In genomic region chr14:77313374-77313773, GRCh38 we compare ENCODE assay signal across 13 cellular contexts. TPM values are rescaled to one million over a fixed set of nuclear protein-coding genes. Genes with fewer than 3 reads are reported as not detected.
A peak's percentile ranks its signal among the peaks of the same experiment; 100 is the strongest.
DNase-seq lines count a peak whose midpoint lies in the region; ATAC-seq, FAIRE-seq and TF ChIP-seq lines count a peak whose summit lies in the region.
"Had no signal": no experiment of that assay in that cellular context is flagged by ENCODE, and none has a peak within 500 bp of the region (broad histone marks: within the 10 kb centered on the region; RNA-seq: fewer than 3 reads in every experiment).

No MANE protein-coding gene starts in this region.

- H2BK5ac ChIP-seq in H1 (ENCODE audit: low read depth, low read length) = 0 out of 2 replicates have a peak overlapping the region, but pooled peaks have one; percentile 15

- FAIRE-seq in H1 (lab: Jason Lieb, UNC) = no peak

- no peak for TF ChIP-seq POLR2A in H1 (IDR thresholded peaks at IDR 0.05; ENCODE audit: control extremely low read depth in 1 of 2, low read depth in 2 of 2, low read length in 2 of 2)
- no peak for TF ChIP-seq POLR2A in uterus (IDR thresholded peaks at IDR 0.05)

- CTCF ChIA-PET in RWPE1 (lab: Yijun Ruan, JAX) = interaction anchor here (1.7 kb wide), 1 partner anchor 12 kb away, joined by 6 read pairs; no protein-coding TSS in a partner anchor
- CTCF ChIA-PET in H1 (lab: Charles Lee; ENCODE audit: partially characterized antibody) = interaction anchor here (0.8 to 8.6 kb wide), 7 partner anchors 16 to 160 kb away, joined by 3 to 353 read pairs (median 4); no protein-coding TSS in a partner anchor

- peak overlapping the region; percentile 68; the same call in 1 of the 2 replicates for H2BK12ac ChIP-seq in H1 (ENCODE audit: low read depth, low read length)

- H3K79me2 ChIP-seq in H1 (ENCODE audit: control insufficient read depth in 1 of 2, insufficient read depth in 2 of 2, low read length in 2 of 2) (peaks cover 6 to 42% of the 10 kb centered on the region in 2 experiments), parathyroid adenoma (peaks cover 22% of the 10 kb centered on the region)

- no peaks in the 10 kb centered on the region for H3K23me2 ChIP-seq in H1 (ENCODE audit: low read depth, low read length)

- H2BK15ac ChIP-seq in H1 (ENCODE audit: low read length) = no peak overlapping the region

- ATAC-seq in left lung = no peak
- no peak for ATAC-seq in GM19395 (IDR thresholded peaks at IDR 0.05; ENCODE audit: unreplicated experiment)
- ATAC-seq: stimulated activated naive CD8-positive, alpha-beta T cell treated with anti-CD3 and anti-CD28 coated beads, Interleukin-15, amount 100 ng/mL, for 72 hours had no signal

- no peak for TF ChIP-seq RAD21 in H1 (IDR thresholded peaks at IDR 0.05 in 1 of 2, conservative IDR thresholded peaks at IDR 0.05 in 1 of 2; ENCODE audit: low read depth in 2 of 2, low read length in 2 of 2)

- H3K4me3 ChIP-seq in H1 (ENCODE audit: extremely low read depth in 1 of 4, insufficient read depth in 2 of 4, low read depth in 3 of 4, low read length in 4 of 4) (no peak overlapping the region), parathyroid adenoma (ENCODE audit: low read depth, low read length) (no peak overlapping the region), uterus (no peak overlapping the region), left lung (no peak overlapping the region)
- H3K4me3 ChIP-seq: lung had no signal

- H4K20me1 ChIP-seq in H1 (replicated peaks in 1 of 2; ENCODE audit: control insufficient read depth in 1 of 2, insufficient read depth in 2 of 2, low read length in 2 of 2) = peaks cover 0 to 2% of the 10 kb centered on the region in 2 experiments

- H2AFZ ChIP-seq in H1 (ENCODE audit: low read length) (no peak overlapping the region), parathyroid adenoma (no peak overlapping the region)

- H3K36me3 ChIP-seq in H1 (ENCODE audit: control insufficient read depth in 2 of 4, insufficient read depth in 4 of 4, low read length in 3 of 4) (no peaks in the 10 kb centered on the region), parathyroid adenoma (ENCODE audit: control insufficient read depth, insufficient read depth, low read length) (no peaks in the 10 kb centered on the region), uterus (no peaks in the 10 kb centered on the region), left lung (no peaks in the 10 kb centered on the region)

- no peak overlapping the region for H3K56ac ChIP-seq in H1 (replicated peaks; ENCODE audit: insufficient read length, low read depth, low read length)

- H3K27ac ChIP-seq in RWPE1 = peak overlapping the region; percentile 88
- no peak overlapping the region for H3K27ac ChIP-seq in H1 (ENCODE audit: low read depth, low read length)
- H3K27ac ChIP-seq in parathyroid adenoma = peak overlapping the region; percentile 46
- peak overlapping the region; percentile 68 to 97 for H3K27ac ChIP-seq in uterus
- no peak overlapping the region for H3K27ac ChIP-seq in left lung

- no peak overlapping the region for H4K91ac ChIP-seq in H1 (replicated peaks; ENCODE audit: insufficient read length, low read length)

- H3K9me3 Mint-ChIP-seq in osteocyte (ENCODE audit: unreplicated experiment) = no peaks in the 10 kb centered on the region
- H3K9me3 Mint-ChIP-seq: activated CD4-positive, alpha-beta T cell treated with anti-CD3 and anti-CD28 coated beads, Interleukin-2, amount 10 ng/mL, durations not matched to agents 24 days and 14 days; stimulated activated naive CD8-positive, alpha-beta T cell treated with anti-CD3 and anti-CD28 coated beads, Interleukin-15, amount 100 ng/mL, for 72 hours had no signal

- H2BK120ac ChIP-seq in H1 (replicated peaks; ENCODE audit: low read depth, low read length) = no peak overlapping the region

- H3K14ac ChIP-seq in H1 (ENCODE audit: insufficient read length) = no peak overlapping the region

- H3K23ac ChIP-seq in H1 (ENCODE audit: insufficient read length) = no peak overlapping the region

- TF ChIP-seq EP300 in H1 (IDR thresholded peaks at IDR 0.05; ENCODE audit: borderline replicate concordance in 1 of 2, low read depth in 2 of 2, low read length in 2 of 2) = no peak

- peaks cover 11 to 25% (median 14%) of the 10 kb centered on the region in 4 experiments; a peak in 6 of 7 replicates for H3K4me1 ChIP-seq in H1 (replicated peaks in 1 of 4; ENCODE audit: control insufficient read depth in 3 of 4, insufficient read depth in 4 of 4, low read length in 3 of 4)
- peaks cover 34% of the 10 kb centered on the region for H3K4me1 ChIP-seq in parathyroid adenoma
- peaks cover 0 to 7% of the 10 kb centered on the region in 2 donors for H3K4me1 ChIP-seq in uterus
- H3K4me1 ChIP-seq in left lung = peaks cover 0 to 21% of the 10 kb centered on the region in 2 donors

- peaks cover 14% of the 10 kb centered on the region for H3K4me1 Mint-ChIP-seq in osteocyte (ENCODE audit: unreplicated experiment)
- H3K4me1 Mint-ChIP-seq: activated CD4-positive, alpha-beta T cell treated with anti-CD3 and anti-CD28 coated beads, Interleukin-2, amount 10 ng/mL, durations not matched to agents 24 days and 14 days; stimulated activated naive CD8-positive, alpha-beta T cell treated with anti-CD3 and anti-CD28 coated beads, Interleukin-15, amount 100 ng/mL, for 72 hours had no signal

- no peak overlapping the region for H3K27ac Mint-ChIP-seq in osteocyte (ENCODE audit: unreplicated experiment)
- H3K27ac Mint-ChIP-seq: activated CD4-positive, alpha-beta T cell treated with anti-CD3 and anti-CD28 coated beads, Interleukin-2, amount 10 ng/mL, durations not matched to agents 24 days and 14 days had no signal

- peaks cover 3% of the 10 kb centered on the region for H3K36me3 Mint-ChIP-seq in osteocyte (ENCODE audit: unreplicated experiment)

- no peaks in the 10 kb centered on the region for H3K27me3 ChIP-seq in H1 (replicated peaks in 1 of 4; ENCODE audit: control insufficient read depth in 3 of 4, extremely low read depth in 1 of 4, insufficient read depth in 3 of 4, low read length in 3 of 4)
- H3K27me3 ChIP-seq in parathyroid adenoma (ENCODE audit: control insufficient read depth, insufficient read depth, low read length) = no peaks in the 10 kb centered on the region
- H3K27me3 ChIP-seq in uterus = no peaks in the 10 kb centered on the region
- H3K27me3 ChIP-seq in left lung = no peaks in the 10 kb centered on the region

- no peak for TF ChIP-seq CTCF in RWPE1 (conservative IDR thresholded peaks at IDR 0.05; ENCODE audit: low read depth)
- TF ChIP-seq CTCF in H1 (IDR thresholded peaks at IDR 0.05; ENCODE audit: control extremely low read depth in 1 of 3, insufficient read depth in 1 of 3, low read depth in 1 of 3, low read length in 3 of 3) = no peak
- no peak for TF ChIP-seq CTCF in parathyroid adenoma (IDR thresholded peaks at IDR 0.05)
- TF ChIP-seq CTCF in uterus (IDR thresholded peaks at IDR 0.05) = no peak
- TF ChIP-seq CTCF in left lung (IDR thresholded peaks at IDR 0.05) = no peak
- no peak for TF ChIP-seq CTCF in osteocyte (IDR thresholded peaks at IDR 0.05)

- H3K9ac ChIP-seq in H1 (replicated peaks in 1 of 4; ENCODE audit: extremely low read depth in 1 of 4, low read depth in 3 of 4, low read length in 3 of 4) (no peak overlapping the region), parathyroid adenoma (no peak overlapping the region)

- POLR2A ChIA-PET in RWPE1 (lab: Yijun Ruan, JAX; ENCODE audit: low non-redundant PET) = interaction anchor here (0.5 kb wide), 1 partner anchor 43 kb away, joined by 6 read pairs; no protein-coding TSS in a partner anchor
- POLR2A ChIA-PET in H1 (lab: Charles Lee; ENCODE audit: partially characterized antibody) = interaction anchor here (1.0 to 2.0 kb wide), 4 partner anchors 20 to 214 kb away, joined by 3 to 6 read pairs (median 3); partner anchors contain the start of gene TMEM63C

- H3K4ac ChIP-seq in H1 (replicated peaks; ENCODE audit: insufficient read length, low read depth, low read length) = no peak overlapping the region

- H3K4me2 ChIP-seq in H1 (ENCODE audit: insufficient read depth in 1 of 2, low read depth in 2 of 2, low read length in 2 of 2) (no peak overlapping the region; a peak in 1 of 4 replicates), parathyroid adenoma (ENCODE audit: low read length) (no peak overlapping the region)

- no peak overlapping the region for H2AK5ac ChIP-seq in H1 (ENCODE audit: low read depth, low read length)

- H2BK20ac ChIP-seq in H1 (ENCODE audit: low read length) = no peak overlapping the region

- intact Hi-C loops in uterus (cut with DNase I; ENCODE audit: low total_unique reads) (no loop called here), left lung (cut with DNase I) (loop anchor here in 1 of 2 donors (10.0 kb wide), 1 partner anchor 159 kb away; no protein-coding TSS in a partner anchor)

- H3K9me3 ChIP-seq in H1 (ENCODE audit: insufficient read depth in 2 of 2, low read depth in 1 of 2, low read length in 1 of 2) (no peaks in the 10 kb centered on the region), parathyroid adenoma (ENCODE audit: control insufficient read depth, low read length) (no peaks in the 10 kb centered on the region), uterus (no peaks in the 10 kb centered on the region), left lung (no peaks in the 10 kb centered on the region)

- WGBS in H1 (ENCODE audit: extremely low coverage in 1 of 2, insufficient coverage in 1 of 2, insufficient read length in 1 of 2, insufficient replicate concordance in 2 of 2, low coverage in 1 of 2, low lambda C conversion rate in 2 of 2, missing lambda C conversion rate in 1 of 2), 2 experiments = 94% methylated on average over 1 of the region's 1 CpG; no CpG with 5 or more reads in 1 of the 2 experiments

- H4K8ac ChIP-seq in H1 (ENCODE audit: extremely low read depth, insufficient read depth, low read length) = no peak overlapping the region

- no peak overlapping the region for H3K4me3 Mint-ChIP-seq in osteocyte (ENCODE audit: unreplicated experiment)
- H3K4me3 Mint-ChIP-seq: activated CD4-positive, alpha-beta T cell treated with anti-CD3 and anti-CD28 coated beads, Interleukin-2, amount 10 ng/mL, durations not matched to agents 24 days and 14 days; stimulated activated naive CD8-positive, alpha-beta T cell treated with anti-CD3 and anti-CD28 coated beads, Interleukin-15, amount 100 ng/mL, for 72 hours had no signal

- H4K5ac ChIP-seq in H1 (ENCODE audit: insufficient read length, low read depth, low read length) = no peak overlapping the region

- no peak overlapping the region for H3K18ac ChIP-seq in H1 (ENCODE audit: extremely low read depth, low read length)

- DNase-seq in RWPE1 (ENCODE audit: low spot score) (no peak), H1 (ENCODE audit: low read depth in 1 of 2, low spot score in 2 of 2) (no peak), uterus (no peak), left lung (no peak), osteocyte (ENCODE audit: extremely low spot score, unreplicated experiment) (no peak)
- DNase-seq: activated CD4-positive, alpha-beta T cell treated with anti-CD3 and anti-CD28 coated beads, Interleukin-2, amount 10 ng/mL, durations not matched to agents 24 days and 14 days; activated T-cell treated with anti-CD3 and anti-CD28 coated beads, Interleukin-2, amount 50 U/mL, for 48 hours; dermis blood vessel endothelial cell; stimulated activated naive CD8-positive, alpha-beta T cell treated with anti-CD3 and anti-CD28 coated beads, Interleukin-15, amount 100 ng/mL, for 72 hours had no signal

- peaks cover 9% of the 10 kb centered on the region for H3K79me1 ChIP-seq in H1 (ENCODE audit: low read depth, low read length)

- H3K27me3 Mint-ChIP-seq in osteocyte (ENCODE audit: unreplicated experiment) = no peaks in the 10 kb centered on the region
- H3K27me3 Mint-ChIP-seq: activated CD4-positive, alpha-beta T cell treated with anti-CD3 and anti-CD28 coated beads, Interleukin-2, amount 10 ng/mL, durations not matched to agents 24 days and 14 days; stimulated activated naive CD8-positive, alpha-beta T cell treated with anti-CD3 and anti-CD28 coated beads, Interleukin-15, amount 100 ng/mL, for 72 hours had no signal

RNA-seq across cellular contexts. Expression of gene POMT2, which starts 7.3 kb away (rescaled TPM):
- total RNA-seq in H1 (2021; fragmentation: NEBNext Ultra II Directional; extraction: Animal tissue kit (Norgen Biotek cat#: 25700)) = 41.2 and 44.9 TPM in 2 replicates
- polyA plus RNA-seq in H1 (2011; rRNA removed) = 20.8 and 34.1 TPM in 2 replicates
- polyA plus RNA-seq in H1 (2011; cell fraction: cytosol; rRNA removed) = 18.8 TPM
- polyA plus RNA-seq in H1 (2011; cell fraction: nucleus; rRNA removed) = 122 TPM
- polyA plus RNA-seq in H1 (2012, experiment 1 of 2) = 22.6 to 28.7 TPM (median 25.8 TPM) in 4 replicates
- 17.5 TPM for polyA plus RNA-seq in H1 (2012, experiment 2 of 2)
- polyA plus RNA-seq in H1 (2013, experiment 1 of 2) = 21.7 TPM
- 22.8 TPM for polyA plus RNA-seq in H1 (2013, experiment 2 of 2)
- polyA minus RNA-seq in H1 (2011; rRNA and poly(A)+ RNA removed) = 51.5 and 59.7 TPM in 2 replicates
- 17.5 TPM for polyA minus RNA-seq in H1 (2011; cell fraction: cytosol; rRNA and poly(A)+ RNA removed)
- polyA minus RNA-seq in H1 (2011; cell fraction: nucleus; rRNA and poly(A)+ RNA removed) = 54.3 TPM
- total RNA-seq in uterus = 10 to 100 TPM in 3 of 4 donors, 1 to 10 TPM in 1; 2.1 to 72.2 (median 27.9) TPM
- total RNA-seq in left lung = 10 to 100 TPM; 29.3 to 32.8 TPM
- total RNA-seq in osteocyte = 29.2 and 32.4 TPM in 2 replicates

RNA-seq across cellular contexts. Expression of gene GSTZ1, which starts 7.5 kb away (rescaled TPM):
- 26.6 and 29.1 TPM in 2 replicates for total RNA-seq in H1 (2021; fragmentation: NEBNext Ultra II Directional; extraction: Animal tissue kit (Norgen Biotek cat#: 25700))
- 33.6 and 40.3 TPM in 2 replicates for polyA plus RNA-seq in H1 (2011; rRNA removed)
- polyA plus RNA-seq in H1 (2011; cell fraction: cytosol; rRNA removed) = 40.3 TPM
- 56.3 TPM for polyA plus RNA-seq in H1 (2011; cell fraction: nucleus; rRNA removed)
- polyA plus RNA-seq in H1 (2012, experiment 1 of 2) = 36.0 to 56.0 TPM (median 46.3 TPM) in 4 replicates
- polyA plus RNA-seq in H1 (2012, experiment 2 of 2) = 46.3 TPM
- 17.1 TPM for polyA plus RNA-seq in H1 (2013, experiment 1 of 2)
- 15.3 TPM for polyA plus RNA-seq in H1 (2013, experiment 2 of 2)
- 17.6 and 27.0 TPM in 2 replicates for polyA minus RNA-seq in H1 (2011; rRNA and poly(A)+ RNA removed)
- 17.5 TPM for polyA minus RNA-seq in H1 (2011; cell fraction: cytosol; rRNA and poly(A)+ RNA removed)
- polyA minus RNA-seq in H1 (2011; cell fraction: nucleus; rRNA and poly(A)+ RNA removed) = 41.8 TPM
- total RNA-seq in uterus (10 to 100 TPM in 2 of 4 donors, 1 to 10 TPM in 2; 1.8 to 24.4 (median 8.4) TPM), left lung (10 to 100 TPM; 11.6 to 13.6 TPM), osteocyte (15.8 and 16.6 TPM in 2 replicates)

RNA-seq across cellular contexts. Expression of gene NGB, which starts 42.4 kb away (rescaled TPM):
- total RNA-seq in H1 (2021; fragmentation: NEBNext Ultra II Directional; extraction: Animal tissue kit (Norgen Biotek cat#: 25700)) = 0.30 and 0.55 TPM in 2 replicates
- polyA plus RNA-seq in H1 (2011; rRNA removed) = 0.60 and 0.78 TPM in 2 replicates
- 0.41 TPM for polyA plus RNA-seq in H1 (2011; cell fraction: cytosol; rRNA removed)
- polyA plus RNA-seq in H1 (2011; cell fraction: nucleus; rRNA removed) = 0.78 TPM
- 0.30 to 0.57 TPM (median 0.43 TPM) in 4 replicates for polyA plus RNA-seq in H1 (2012, experiment 1 of 2)
- polyA plus RNA-seq in H1 (2012, experiment 2 of 2) = 0.50 TPM
- polyA plus RNA-seq in H1 (2013, experiment 1 of 2) = 0.32 TPM
- polyA plus RNA-seq in H1 (2013, experiment 2 of 2) = 0.26 TPM
- polyA minus RNA-seq in H1 (2011; rRNA and poly(A)+ RNA removed) = 0.07 and 0.32 TPM in 2 replicates
- not detected for polyA minus RNA-seq in H1 (2011; cell fraction: cytosol; rRNA and poly(A)+ RNA removed)
- not detected for polyA minus RNA-seq in H1 (2011; cell fraction: nucleus; rRNA and poly(A)+ RNA removed)
- total RNA-seq in uterus = not detected
- not detected for total RNA-seq in left lung
- not detected in 2 replicates for total RNA-seq in osteocyte
- total RNA-seq: activated CD4-positive, alpha-beta T cell treated with anti-CD3 and anti-CD28 coated beads, Interleukin-2, amount 10 ng/mL, durations not matched to agents 24 days and 14 days; dermis blood vessel endothelial cell; lung; T-helper 2 cell treated with Interferon-gamma antibody and Interleukin-4, amounts not matched to agents 100 ng/mL and 5 ng/mL, for 36 hours had no signal
- polyA plus RNA-seq: lung had no signal

Comparison
In these comparisons a context has a peak if more than half of its experiments do, and no peak if none do; other contexts are left out.
1. H3K27ac ChIP-seq: peak in RWPE1 (single experiment), parathyroid adenoma (single experiment) and uterus (2 of 2); none in H1 (single experiment) and left lung (0 of 2).